Comparison of ENCODE assay signal across 12 cellular contexts in genomic region chr5:126624534-126624933, GRCh38. TPM values are rescaled to one million over a fixed set of nuclear protein-coding genes. Genes with fewer than 3 reads are reported as not detected.
DNase-seq lines count a peak whose midpoint lies in the region; ATAC-seq, FAIRE-seq and TF ChIP-seq lines count a peak whose summit lies in the region.
"Had no signal": no experiment of that assay in that cellular context is flagged by ENCODE, and none has a peak within 500 bp of the region (broad histone marks: within the 10 kb centered on the region; RNA-seq: fewer than 3 reads in every experiment).

No MANE protein-coding gene starts in this region.

- H3K9me3 Mint-ChIP-seq in activated CD8-positive, alpha-beta memory T cell treated with anti-CD3 and anti-CD28 coated beads, Interleukin-2, amount 10 ng/mL, durations not matched to agents 7 days and 5 days (ENCODE audit: low read depth): no peaks in the 10 kb centered on the region
- no peaks in the 10 kb centered on the region for H3K9me3 Mint-ChIP-seq in stimulated activated effector memory CD8-positive, alpha-beta T cell treated with anti-CD3 and anti-CD28 coated beads, Interleukin-12 subunit alpha, Interleukin-12 subunit beta, amount 100 ng/mL, for 72 hours
- H3K9me3 Mint-ChIP-seq: T-helper 1 cell treated with Interleukin-12 subunit alpha and Interleukin-12 subunit beta and Interleukin-4 antibody, amounts not matched to agents 30 μg/mL and 1 μg/mL, for 36 hours had no signal

- H3K27ac ChIP-seq in RWPE2 (ENCODE audit: poor library complexity, severe bottlenecking): peak overlapping the region; percentile 48
- H3K27ac ChIP-seq: BLaER1, psoas muscle had no signal

- peaks cover 61% of the 10 kb centered on the region for H3K36me3 ChIP-seq in RWPE2 (ENCODE audit: low read depth)

- no peak overlapping the region for H3K4me3 ChIP-seq in RWPE2 (ENCODE audit: severe bottlenecking)
- H3K4me3 ChIP-seq in lower leg skin (ENCODE audit: low read depth, poor library complexity, severe bottlenecking): no peak overlapping the region
- H3K4me3 ChIP-seq: BLaER1, psoas muscle had no signal

- H3K4me1 ChIP-seq in RWPE2 (ENCODE audit: insufficient read depth, poor library complexity, severe bottlenecking): peaks cover 16% of the 10 kb centered on the region
- H3K4me1 ChIP-seq: BLaER1, psoas muscle had no signal

- H3K27ac Mint-ChIP-seq in activated CD8-positive, alpha-beta memory T cell treated with anti-CD3 and anti-CD28 coated beads, Interleukin-2, amount 10 ng/mL, durations not matched to agents 7 days and 5 days: peak overlapping the region; percentile 75
- peak overlapping the region; percentile 41 for H3K27ac Mint-ChIP-seq in stimulated activated effector memory CD8-positive, alpha-beta T cell treated with anti-CD3 and anti-CD28 coated beads, Interleukin-12 subunit alpha, Interleukin-12 subunit beta, amount 100 ng/mL, for 72 hours
- H3K27ac Mint-ChIP-seq: T-helper 1 cell treated with Interleukin-12 subunit alpha and Interleukin-12 subunit beta and Interleukin-4 antibody, amounts not matched to agents 30 μg/mL and 1 μg/mL, for 36 hours had no signal

- no peaks in the 10 kb centered on the region for H3K27me3 Mint-ChIP-seq in activated CD8-positive, alpha-beta memory T cell treated with anti-CD3 and anti-CD28 coated beads, Interleukin-2, amount 10 ng/mL, durations not matched to agents 7 days and 5 days

- CTCF ChIA-PET in activated CD8-positive, alpha-beta memory T cell treated with anti-CD3 and anti-CD28 coated beads, Interleukin-2, amount 10 ng/mL, durations not matched to agents 7 days and 5 days (lab: Charles Lee): interaction anchor here (0.6 kb wide), 1 partner anchor 202 kb away, joined by 4 read pairs; the partner anchor contains the start of gene GRAMD2B

- FAIRE-seq in endometrium (lab: Jason Lieb, UNC): peak; percentile 26

- H3K9me3 ChIP-seq in RWPE2 (ENCODE audit: severe bottlenecking): no peaks in the 10 kb centered on the region
- H3K9me3 ChIP-seq: BLaER1, psoas muscle had no signal

- no peak for DNase-seq in activated CD8-positive, alpha-beta memory T cell treated with anti-CD3 and anti-CD28 coated beads, Interleukin-2, amount 10 ng/mL, durations not matched to agents 7 days and 5 days
- no peak for DNase-seq in activated CD8-positive, alpha-beta memory T cell treated with anti-CD3 and anti-CD28 coated beads for 24 hours
- DNase-seq in RWPE2 (ENCODE audit: low spot score) (no peak), KG1 (lab: John Stamatoyannopoulos, UW) (no peak), lower leg skin (ENCODE audit: low spot score in 2 of 2) (no peak), Right ventricle myocardium inferior (ENCODE audit: missing footprints) (no peak)
- no peak for DNase-seq in stimulated activated effector memory CD8-positive, alpha-beta T cell treated with anti-CD3 and anti-CD28 coated beads, Interleukin-12 subunit alpha, Interleukin-12 subunit beta, amount 100 ng/mL, for 72 hours (ENCODE audit: low spot score in 2 of 2)
- DNase-seq: NCI-H146, psoas muscle had no signal

- TF ChIP-seq POLR2A in lower leg skin (IDR thresholded peaks at IDR 0.05): no peak

- H3K4me1 Mint-ChIP-seq in activated CD8-positive, alpha-beta memory T cell treated with anti-CD3 and anti-CD28 coated beads, Interleukin-2, amount 10 ng/mL, durations not matched to agents 7 days and 5 days: peaks cover 15% of the 10 kb centered on the region
- H3K4me1 Mint-ChIP-seq in stimulated activated effector memory CD8-positive, alpha-beta T cell treated with anti-CD3 and anti-CD28 coated beads, Interleukin-12 subunit alpha, Interleukin-12 subunit beta, amount 100 ng/mL, for 72 hours: peaks cover 10% of the 10 kb centered on the region

- intact Hi-C loops in lower leg skin (cut with DNase I; ENCODE audit: low total_unique reads) (no loop called here), Right ventricle myocardium inferior (cut with DNase I) (no loop called here)

- no peaks in the 10 kb centered on the region for H3K27me3 ChIP-seq in RWPE2 (ENCODE audit: insufficient read depth, poor library complexity, severe bottlenecking)
- H3K27me3 ChIP-seq: BLaER1 had no signal

- 43 to 54% methylated on average over 4 of the region's 4 CpGs for WGBS in lower leg skin, 2 donors

- TF ChIP-seq CTCF in RWPE2 (IDR thresholded peaks at IDR 0.05; ENCODE audit: poor library complexity, severe bottlenecking) (no peak), lower leg skin (IDR thresholded peaks at IDR 0.05) (no peak)

- no peak overlapping the region for H3K4me3 Mint-ChIP-seq in activated CD8-positive, alpha-beta memory T cell treated with anti-CD3 and anti-CD28 coated beads, Interleukin-2, amount 10 ng/mL, durations not matched to agents 7 days and 5 days
- H3K4me3 Mint-ChIP-seq in stimulated activated effector memory CD8-positive, alpha-beta T cell treated with anti-CD3 and anti-CD28 coated beads, Interleukin-12 subunit alpha, Interleukin-12 subunit beta, amount 100 ng/mL, for 72 hours: no peak overlapping the region
- H3K4me3 Mint-ChIP-seq: T-helper 1 cell treated with Interleukin-12 subunit alpha and Interleukin-12 subunit beta and Interleukin-4 antibody, amounts not matched to agents 30 μg/mL and 1 μg/mL, for 36 hours had no signal

- ATAC-seq in activated CD8-positive, alpha-beta memory T cell treated with anti-CD3 and anti-CD28 coated beads, Interleukin-2, amount 10 ng/mL, durations not matched to agents 7 days and 5 days: peak; percentile 65
- peak; percentile 52; the same call in 2 of the 3 replicates for ATAC-seq in RWPE2 (ENCODE audit: low read depth)
- peak; percentile 75 for ATAC-seq in stimulated activated effector memory CD8-positive, alpha-beta T cell treated with anti-CD3 and anti-CD28 coated beads, Interleukin-12 subunit alpha, Interleukin-12 subunit beta, amount 100 ng/mL, for 72 hours
- no peak for ATAC-seq in Right ventricle myocardium inferior
- ATAC-seq: psoas muscle had no signal

- peaks cover 25% of the 10 kb centered on the region for H3K36me3 Mint-ChIP-seq in activated CD8-positive, alpha-beta memory T cell treated with anti-CD3 and anti-CD28 coated beads, Interleukin-2, amount 10 ng/mL, durations not matched to agents 7 days and 5 days
- peaks cover 85% of the 10 kb centered on the region for H3K36me3 Mint-ChIP-seq in stimulated activated effector memory CD8-positive, alpha-beta T cell treated with anti-CD3 and anti-CD28 coated beads, Interleukin-12 subunit alpha, Interleukin-12 subunit beta, amount 100 ng/mL, for 72 hours

RNA-seq across cellular contexts. Expression of gene PHAX, which starts 23.8 kb away (rescaled TPM):
- total RNA-seq in activated CD8-positive, alpha-beta memory T cell treated with anti-CD3 and anti-CD28 coated beads, Interleukin-2, amount 10 ng/mL, durations not matched to agents 7 days and 5 days: 10 to 100 TPM; 35.6 to 47.1 TPM
- total RNA-seq in lower leg skin (10 to 100 TPM; 31.4 to 38.0 (median 36.3) TPM), Right ventricle myocardium inferior (27.6 TPM)

RNA-seq across cellular contexts. Expression of gene ALDH7A1, which starts 29.5 kb away (rescaled TPM):
- 1 to 10 TPM; 2.6 to 2.8 TPM for total RNA-seq in activated CD8-positive, alpha-beta memory T cell treated with anti-CD3 and anti-CD28 coated beads, Interleukin-2, amount 10 ng/mL, durations not matched to agents 7 days and 5 days
- 10 to 100 TPM; 26.1 to 36.2 (median 31.4) TPM for total RNA-seq in lower leg skin
- total RNA-seq in Right ventricle myocardium inferior: 35.5 TPM
